ENCODE assay signal across 8 cellular contexts in genomic region chr17:65556014-65556909, GRCh38. TPM values are rescaled to one million over a fixed set of nuclear protein-coding genes. Genes with fewer than 3 reads are reported as not detected.
DNase-seq lines count a peak whose midpoint lies in the region; TF ChIP-seq lines count a peak whose summit lies in the region.

No MANE protein-coding gene starts in this region.

- H3K79me1 ChIP-seq in neuronal stem cell (ENCODE audit: low read depth, low read length), result peaks cover 9% of the 10 kb centered on the region

- H3K36me3 ChIP-seq in neuronal stem cell (replicated peaks in 1 of 2; ENCODE audit: control insufficient read depth in 2 of 2, insufficient read depth in 2 of 2, low read length in 2 of 2), result peaks cover 5 to 20% of the 10 kb centered on the region in 2 donors
- H3K36me3 ChIP-seq in subcutaneous abdominal adipose tissue (ENCODE audit: control insufficient read depth in 5 of 5, insufficient read depth in 5 of 5, low read length in 5 of 5), result peaks cover 0 to 5% (median 0%) of the 10 kb centered on the region in 5 donors

- no CpG with 5 or more reads among the region's 17 CpGs for WGBS in neuronal stem cell (ENCODE audit: extremely low coverage in 2 of 2, insufficient read length in 2 of 2, insufficient replicate concordance in 1 of 2), 2 donors

- no peak overlapping the region for H2BK15ac ChIP-seq in neuronal stem cell (ENCODE audit: low read length)

- H3K4me3 ChIP-seq in HFF-Myc (replicated peaks; ENCODE audit: low read depth, low read length) (peak overlapping the region; percentile 78), fibroblast of pulmonary artery (replicated peaks; ENCODE audit: low read depth, low read length) (peak overlapping the region; percentile 27), neuronal stem cell (ENCODE audit: low read length in 2 of 2) (peak overlapping the region in 1 of 2 donors; percentile 61), subcutaneous abdominal adipose tissue (ENCODE audit: low read depth in 1 of 5, low read length in 5 of 5) (peak overlapping the region in 4 of 5 donors; percentile 15 to 40 (median 28))

- peaks cover 18 to 43% of the 10 kb centered on the region in 2 donors for H3K4me1 ChIP-seq in neuronal stem cell (ENCODE audit: control insufficient read depth in 2 of 2, insufficient read depth in 1 of 2, low read depth in 1 of 2, low read length in 2 of 2)
- peaks cover 2 to 34% (median 24%) of the 10 kb centered on the region in 5 donors for H3K4me1 ChIP-seq in subcutaneous abdominal adipose tissue (ENCODE audit: control insufficient read depth in 5 of 5, insufficient read depth in 5 of 5, low read length in 5 of 5)

- no peak overlapping the region for H2BK120ac ChIP-seq in neuronal stem cell (ENCODE audit: low read depth, low read length)

- TF ChIP-seq CTCF in HFF-Myc (IDR thresholded peaks at IDR 0.05; ENCODE audit: low read depth, low read length, missing control alignments) (peak; percentile 93), fibroblast of pulmonary artery (IDR thresholded peaks at IDR 0.05; ENCODE audit: low read length, missing control alignments) (peak; percentile 78)

- peak overlapping the region; percentile 81 for H3K18ac ChIP-seq in neuronal stem cell (ENCODE audit: low read length)

- H3K27ac ChIP-seq in neuronal stem cell (replicated peaks; ENCODE audit: low read length) (no peak overlapping the region), subcutaneous abdominal adipose tissue (ENCODE audit: low read depth, low read length) (peak overlapping the region; percentile 30)

- H4K8ac ChIP-seq in neuronal stem cell (ENCODE audit: low read depth, low read length), result no peak overlapping the region

- H4K91ac ChIP-seq in neuronal stem cell (ENCODE audit: low read depth, low read length, poor library complexity), result no peak overlapping the region

- H3K27me3 ChIP-seq in neuronal stem cell (ENCODE audit: control insufficient read depth in 3 of 3, insufficient read depth in 3 of 3, low read depth in 1 of 3, low read length in 3 of 3), result peaks cover 0 to 12% (median 0%) of the 10 kb centered on the region in 3 experiments
- H3K27me3 ChIP-seq in subcutaneous abdominal adipose tissue (ENCODE audit: control insufficient read depth in 5 of 5, insufficient read depth in 4 of 5, low read length in 5 of 5), result no peaks in the 10 kb centered on the region

- H3K14ac ChIP-seq in neuronal stem cell (ENCODE audit: low read length), result no peak overlapping the region

- no peak overlapping the region for H2AFZ ChIP-seq in neuronal stem cell (ENCODE audit: low read length)

- peak overlapping the region; percentile 5 for H3K23ac ChIP-seq in neuronal stem cell (ENCODE audit: low read depth, low read length, poor library complexity)

- H3K4me2 ChIP-seq in neuronal stem cell (ENCODE audit: insufficient read depth, low read length, poor library complexity, severe bottlenecking), result no peak overlapping the region

- H2AK5ac ChIP-seq in neuronal stem cell (ENCODE audit: low read depth, low read length), result peak overlapping the region; percentile 47

- no peak overlapping the region for H2BK5ac ChIP-seq in neuronal stem cell (ENCODE audit: low read length)

- no peaks in the 10 kb centered on the region for H3K9me3 ChIP-seq in neuronal stem cell (replicated peaks in 1 of 2; ENCODE audit: control insufficient read depth in 2 of 2, insufficient read depth in 1 of 2, low read depth in 1 of 2, low read length in 2 of 2)
- H3K9me3 ChIP-seq in subcutaneous abdominal adipose tissue (ENCODE audit: control insufficient read depth in 5 of 5, low read length in 5 of 5), result no peaks in the 10 kb centered on the region

- no peak overlapping the region for H3K4ac ChIP-seq in neuronal stem cell (ENCODE audit: low read length)

- DNase-seq in DMS 273 treated with DMSO at 0.1 percent for 48 hours (lab: John Stamatoyannopoulos, UW), result peak; percentile 20
- peak; percentile 63 for DNase-seq in HFF-Myc (ENCODE audit: extremely low read depth, low read depth)
- peak; percentile 34 for DNase-seq in NOMO-1 treated with DMSO at 0.1 percent for 48 hours (lab: John Stamatoyannopoulos, UW; ENCODE audit: unreplicated experiment)
- peak; percentile 93 to 97 for DNase-seq in activated T-cell treated with anti-CD3 and anti-CD28 coated beads, Interleukin-2, amount 50 U/mL, for 48 hours
- DNase-seq in fibroblast of pulmonary artery (ENCODE audit: low read depth), result peak; percentile 72
- peak; percentile 79 for DNase-seq in neuronal stem cell (ENCODE audit: low spot score)
- DNase-seq in cerebellar nuclear complex (lab: John Stamatoyannopoulos, UW), result no peak

- H3K9ac ChIP-seq in neuronal stem cell (ENCODE audit: low read depth, low read length, poor library complexity) (no peak overlapping the region), subcutaneous abdominal adipose tissue (ENCODE audit: low read length in 5 of 5) (peak overlapping the region in 1 of 5 donors; percentile 59)

- H2BK12ac ChIP-seq in neuronal stem cell (ENCODE audit: low read length), result no peak overlapping the region

RNA-seq across cellular contexts. Expression of gene AXIN2, which starts 5.2 kb away (rescaled TPM):
- polyA plus RNA-seq in neuronal stem cell (2013, experiment 1 of 2), result 7.2 TPM
- polyA plus RNA-seq in neuronal stem cell (2013, experiment 2 of 2), result 7.1 TPM

Comparison
In these comparisons a context has a peak if more than half of its experiments do, and no peak if none do; other contexts are left out.
1. DNase-seq: peak in DMS 273 treated with DMSO at 0.1 percent for 48 hours (single experiment), HFF-Myc (single experiment), NOMO-1 treated with DMSO at 0.1 percent for 48 hours (single experiment), activated T-cell treated with anti-CD3 and anti-CD28 coated beads, Interleukin-2, amount 50 U/mL, for 48 hours (2 of 2), fibroblast of pulmonary artery (single experiment) and neuronal stem cell (single experiment); none in cerebellar nuclear complex (0 of 2).